Comparison of ENCODE assay signal across 1 cellular context in genomic region chr5:139838381-139839197, GRCh38.
TF ChIP-seq lines count a peak whose summit lies in the region.

No MANE protein-coding gene starts in this region.

TF ChIP-seq in IMR-90, 13 proteins besides CTCF, POLR2A, EP300 and RAD21:
- no peak for TF ChIP-seq SMC3 (IDR thresholded peaks at IDR 0.05; ENCODE audit: low read depth, low read length)
- TF ChIP-seq NFE2L2 (IDR thresholded peaks at IDR 0.05; ENCODE audit: low read depth, low read length): no peak
- no peak for TF ChIP-seq USF2 (IDR thresholded peaks at IDR 0.05; ENCODE audit: low read depth, low read length)
- TF ChIP-seq CHD1 (IDR thresholded peaks at IDR 0.05; ENCODE audit: low read depth, low read length): no peak
- no peak for TF ChIP-seq BHLHE40 (IDR thresholded peaks at IDR 0.05; ENCODE audit: low read depth, low read length)
- TF ChIP-seq FOS (IDR thresholded peaks at IDR 0.05; ENCODE audit: low read depth, low read length): no peak
- no peak for TF ChIP-seq RFX5 (IDR thresholded peaks at IDR 0.05; ENCODE audit: low read depth, low read length)
- TF ChIP-seq MAZ (IDR thresholded peaks at IDR 0.05; ENCODE audit: borderline replicate concordance, low read depth, low read length): no peak
- TF ChIP-seq CEBPB (IDR thresholded peaks at IDR 0.05; ENCODE audit: low read depth, low read length): no peak
- TF ChIP-seq ELK1 (IDR thresholded peaks at IDR 0.05; ENCODE audit: borderline replicate concordance, low read depth, low read length): no peak
- no peak for TF ChIP-seq MXI1 (IDR thresholded peaks at IDR 0.05; ENCODE audit: borderline replicate concordance, low read depth, low read length)
- TF ChIP-seq MAFK (IDR thresholded peaks at IDR 0.05; ENCODE audit: low read depth, low read length): no peak
TF ChIP-seq in IMR-90: peak in this region for 0.
